23 cellular contexts compared by ENCODE assay signal in the genomic region with DNA sequence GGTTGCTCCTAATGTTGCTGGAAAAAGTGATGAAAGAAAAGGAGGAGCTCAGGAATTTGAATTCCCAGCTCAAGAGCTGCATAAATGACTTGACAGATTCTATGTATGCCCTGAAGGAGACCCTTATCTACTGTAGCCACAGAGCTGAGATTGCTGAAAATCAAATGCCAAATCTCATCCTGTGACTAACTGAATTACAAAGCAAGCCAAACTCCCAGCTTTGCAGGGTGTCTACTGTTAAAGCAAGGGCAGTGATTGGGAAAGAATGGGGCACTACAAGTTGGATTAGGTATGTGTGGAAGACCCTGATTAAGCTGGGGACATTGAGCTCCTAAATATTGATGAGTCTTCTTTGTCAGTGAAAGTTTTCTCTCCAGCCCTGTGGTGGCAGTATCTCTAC. TPM values are rescaled to one million over a fixed set of nuclear protein-coding genes. Genes with fewer than 3 reads are reported as not detected.
"Had no signal": no experiment of that assay in that cellular context is flagged by ENCODE, and none has a peak within 500 bp of the region (broad histone marks: within the 10 kb centered on the region; RNA-seq: fewer than 3 reads in every experiment).

No MANE protein-coding gene starts in this region.

- H3K27me3 Mint-ChIP-seq: type B pancreatic cell had no signal

- H3K4me1 ChIP-seq: esophagus muscularis mucosa, foreskin keratinocyte, neural progenitor cell, right atrium auricular region, sigmoid colon, thyroid gland had no signal

- H3K36me3 Mint-ChIP-seq: natural killer cell, type B pancreatic cell had no signal

- H3K27ac Mint-ChIP-seq: natural killer cell, neural progenitor cell, type B pancreatic cell had no signal

- H3K27ac ChIP-seq: epithelial cell of prostate, esophagus muscularis mucosa, foreskin keratinocyte, neural progenitor cell, ovary, right atrium auricular region, sigmoid colon, skin epidermis, thyroid gland had no signal

- ATAC-seq: foreskin keratinocyte, left lobe of liver, natural killer cell had no signal

- H3K4me2 ChIP-seq: neural progenitor cell had no signal

- DNase-seq: effector memory CD4-positive, alpha-beta T cell; foreskin keratinocyte; head of caudate nucleus; hippocampal formation; islet precursor cell; mammary epithelial cell; natural killer cell; nucleus accumbens; ovary; sigmoid colon; stimulated activated naive CD4-positive, alpha-beta T cell; thyroid gland had no signal

- H3K36me3 ChIP-seq: neural progenitor cell, ovary, right atrium auricular region, sigmoid colon, thyroid gland had no signal

- H2AFZ ChIP-seq: neural progenitor cell had no signal

- H3K4me3 ChIP-seq: esophagus muscularis mucosa, neural progenitor cell, ovary, right atrium auricular region, sigmoid colon, skin epidermis, thyroid gland had no signal

- H3K4me3 Mint-ChIP-seq: natural killer cell, neural progenitor cell, type B pancreatic cell had no signal

- H3K4me1 Mint-ChIP-seq: natural killer cell, neural progenitor cell had no signal

- H3K9ac ChIP-seq: neural progenitor cell had no signal

- H3K9me3 Mint-ChIP-seq: natural killer cell, type B pancreatic cell had no signal

- H3K27me3 ChIP-seq: esophagus muscularis mucosa, foreskin keratinocyte, neural progenitor cell, right atrium auricular region, sigmoid colon, thyroid gland had no signal

RNA-seq across cellular contexts. Expression of a gene that starts 20.8 kb away (rescaled TPM):
- total RNA-seq: esophagus muscularis mucosa, foreskin keratinocyte, left lobe of liver, lower leg skin, mammary epithelial cell, mucosa of gallbladder, myocyte, natural killer cell, ovary, posterior vena cava, right atrium auricular region, thyroid gland had no signal
- polyA plus RNA-seq: foreskin keratinocyte, mammary epithelial cell, ovary, sigmoid colon had no signal
